ENCODE assay signal across 8 cellular contexts in genomic region chr11:47715082-47715669, GRCh38. TPM values are rescaled to one million over a fixed set of nuclear protein-coding genes. Genes with fewer than 3 reads are reported as not detected.
A peak's percentile ranks its signal among the peaks of the same experiment; 100 is the strongest.
DNase-seq lines count a peak whose midpoint lies in the region; ATAC-seq and TF ChIP-seq lines count a peak whose summit lies in the region.

Gene AGBL2, minus strand, starts transcription at chr11:47715369. Its CDS starts 719 bp downstream, at chr11:47714650.

- H3K27ac Mint-ChIP-seq in Caco-2 (ENCODE audit: unreplicated experiment) (peak within 1 kb of the TSS; percentile 90), natural killer cell (peak within 1 kb of the TSS; percentile 92 to 97)
- H3K27ac Mint-ChIP-seq in activated T-helper 1 cell treated with anti-CD3 and anti-CD28 coated beads, Interleukin-12 subunit alpha, Interleukin-12 subunit beta, Interleukin-2, Interleukin-4 antibody, amounts not matched to agents 30 ng/mL and 10 ng/mL and 1 ng/mL, durations not matched to agents 14 hours and 24 hours and 36 hours, result peak within 1 kb of the TSS; percentile 96

- H3K27ac ChIP-seq in PC-3 (ENCODE audit: low read length), result no peak within 1 kb of the TSS

- intact Hi-C loops in Caco-2 (cut with micrococcal nuclease; ENCODE audit: unreplicated experiment) (loop anchor here (1.0 to 2.0 kb wide), 2 partner anchors 9 to 72 kb away; partner anchors contain the start of gene MTCH2), PC-3 (cut with micrococcal nuclease) (loop anchor here (1.0 kb wide), 1 partner anchor 73 kb away; the partner anchor contains the start of gene MTCH2), natural killer cell (cut with micrococcal nuclease) (loop anchor here (5.0 kb wide), 1 partner anchor 73 kb away; the partner anchor contains the start of gene MTCH2)
- intact Hi-C loops in activated T-helper 1 cell treated with anti-CD3 and anti-CD28 coated beads, Interleukin-12 subunit alpha, Interleukin-12 subunit beta, Interleukin-2, Interleukin-4 antibody, amounts not matched to agents 30 ng/mL and 10 ng/mL and 1 ng/mL, durations not matched to agents 14 hours and 24 hours and 36 hours (cut with micrococcal nuclease), result loop anchor here (1.0 to 2.0 kb wide), 6 partner anchors 52 to 289 kb away; partner anchors contain the start of genes FNBP4, KBTBD4, MTCH2 and NDUFS3

- TF ChIP-seq CTCF in Caco-2 (IDR thresholded peaks at IDR 0.05; ENCODE audit: insufficient read depth in 1 of 2, low read depth in 1 of 2, low read length in 1 of 2, severe bottlenecking in 1 of 2, unreplicated experiment in 1 of 2) (no peak), GM20000 (IDR thresholded peaks at IDR 0.05; ENCODE audit: extremely low read depth, missing control alignments) (no peak), PC-3 (conservative IDR thresholded peaks at IDR 0.05; ENCODE audit: low read depth, low read length) (no peak), natural killer cell (IDR thresholded peaks at IDR 0.05) (no peak)

- no peaks in the 10 kb centered on the region for H4K20me1 ChIP-seq in PC-3 (ENCODE audit: low read length)

- ATAC-seq in PC-3 (peak; percentile 91), natural killer cell (peak; percentile 97 to 98 (median 97))

- H3K9me3 ChIP-seq in Caco-2, result no peaks in the 10 kb centered on the region
- no peaks in the 10 kb centered on the region for H3K9me3 ChIP-seq in PC-3 (ENCODE audit: low read length)

- H3K4me3 Mint-ChIP-seq in Caco-2 (ENCODE audit: unreplicated experiment), result peak within 1 kb of the TSS; percentile 88
- peak within 1 kb of the TSS; percentile 93 for H3K4me3 Mint-ChIP-seq in activated T-helper 1 cell treated with anti-CD3 and anti-CD28 coated beads, Interleukin-12 subunit alpha, Interleukin-12 subunit beta, Interleukin-2, Interleukin-4 antibody, amounts not matched to agents 30 ng/mL and 10 ng/mL and 1 ng/mL, durations not matched to agents 14 hours and 24 hours and 36 hours
- H3K4me3 Mint-ChIP-seq in natural killer cell, result peak within 1 kb of the TSS; percentile 93

- H3K9me3 Mint-ChIP-seq in Caco-2 (ENCODE audit: unreplicated experiment) (no peaks in the 10 kb centered on the region), natural killer cell (no peaks in the 10 kb centered on the region)
- no peaks in the 10 kb centered on the region for H3K9me3 Mint-ChIP-seq in activated T-helper 1 cell treated with anti-CD3 and anti-CD28 coated beads, Interleukin-12 subunit alpha, Interleukin-12 subunit beta, Interleukin-2, Interleukin-4 antibody, amounts not matched to agents 30 ng/mL and 10 ng/mL and 1 ng/mL, durations not matched to agents 14 hours and 24 hours and 36 hours

- H3K27me3 Mint-ChIP-seq in Caco-2 (ENCODE audit: insufficient read depth, unreplicated experiment), result no peaks in the 10 kb centered on the region
- no peaks in the 10 kb centered on the region for H3K27me3 Mint-ChIP-seq in activated T-helper 1 cell treated with anti-CD3 and anti-CD28 coated beads, Interleukin-12 subunit alpha, Interleukin-12 subunit beta, Interleukin-2, Interleukin-4 antibody, amounts not matched to agents 30 ng/mL and 10 ng/mL and 1 ng/mL, durations not matched to agents 14 hours and 24 hours and 36 hours (ENCODE audit: insufficient read depth)
- no peaks in the 10 kb centered on the region for H3K27me3 Mint-ChIP-seq in natural killer cell (ENCODE audit: low read depth in 2 of 2)

- H3K36me3 ChIP-seq in Caco-2 (ENCODE audit: control insufficient read depth, insufficient read depth, low read length) (no peaks in the 10 kb centered on the region), PC-3 (ENCODE audit: low read depth, low read length) (peaks cover 11% of the 10 kb centered on the region)

- H3K36me3 Mint-ChIP-seq in Caco-2 (ENCODE audit: insufficient read depth, unreplicated experiment), result peaks cover 54% of the 10 kb centered on the region
- H3K36me3 Mint-ChIP-seq in activated T-helper 1 cell treated with anti-CD3 and anti-CD28 coated beads, Interleukin-12 subunit alpha, Interleukin-12 subunit beta, Interleukin-2, Interleukin-4 antibody, amounts not matched to agents 30 ng/mL and 10 ng/mL and 1 ng/mL, durations not matched to agents 14 hours and 24 hours and 36 hours (ENCODE audit: low read depth), result peaks cover 23% of the 10 kb centered on the region
- H3K36me3 Mint-ChIP-seq in natural killer cell, result no peaks in the 10 kb centered on the region

- H3K4me1 ChIP-seq in Caco-2 (no peaks in the 10 kb centered on the region), PC-3 (ENCODE audit: insufficient read depth, low read length) (no peaks in the 10 kb centered on the region)

- POLR2A ChIA-PET in Caco-2 (lab: Charles Lee) (interaction anchor here (0.6 to 1.9 kb wide), 4 partner anchors 9 to 546 kb away, joined by 3 to 9 read pairs (median 4); no protein-coding TSS in a partner anchor), PC-3 (lab: Charles Lee; ENCODE audit: unreplicated experiment) (interaction anchor here (0.6 to 0.7 kb wide), 2 partner anchors 26 to 184 kb away, joined by 3 to 4 read pairs; no protein-coding TSS in a partner anchor)

- no peaks in the 10 kb centered on the region for H3K4me1 Mint-ChIP-seq in Caco-2 (ENCODE audit: low read depth, unreplicated experiment)
- H3K4me1 Mint-ChIP-seq in activated T-helper 1 cell treated with anti-CD3 and anti-CD28 coated beads, Interleukin-12 subunit alpha, Interleukin-12 subunit beta, Interleukin-2, Interleukin-4 antibody, amounts not matched to agents 30 ng/mL and 10 ng/mL and 1 ng/mL, durations not matched to agents 14 hours and 24 hours and 36 hours (ENCODE audit: low read depth), result peaks cover 31% of the 10 kb centered on the region
- H3K4me1 Mint-ChIP-seq in natural killer cell, result peaks cover 17 to 20% of the 10 kb centered on the region in 2 donors

- peak within 1 kb of the TSS; percentile 84 for H2AFZ ChIP-seq in PC-3 (ENCODE audit: low read length)

- H3K9ac ChIP-seq in PC-3 (ENCODE audit: low read length), result peak within 1 kb of the TSS; percentile 35

- peak within 1 kb of the TSS; percentile 84 for H3K4me2 ChIP-seq in PC-3 (ENCODE audit: low read length)

- peaks cover 5% of the 10 kb centered on the region for H3F3A ChIP-seq in PC-3 (ENCODE audit: low read length, unreplicated experiment)

- no peaks in the 10 kb centered on the region for H3K79me2 ChIP-seq in PC-3 (ENCODE audit: low read length)

- H3K9me2 ChIP-seq in PC-3 (replicated peaks; ENCODE audit: low read length), result no peaks in the 10 kb centered on the region

- CTCF ChIA-PET in Caco-2 (lab: Charles Lee) (interaction anchor here (0.6 kb wide), 1 partner anchor 230 kb away, joined by 5 read pairs; no protein-coding TSS in a partner anchor), PC-3 (lab: Charles Lee) (no interaction called here)

- H3K4me3 ChIP-seq in Caco-2 (ENCODE audit: low read depth, low read length), result peak within 1 kb of the TSS; percentile 49
- peak within 1 kb of the TSS; percentile 63 for H3K4me3 ChIP-seq in PC-3 (ENCODE audit: low read length)

- no peaks in the 10 kb centered on the region for H3K27me3 ChIP-seq in Caco-2 (replicated peaks; ENCODE audit: control insufficient read depth, insufficient read depth, low read length)
- H3K27me3 ChIP-seq in PC-3 (ENCODE audit: low read length), result no peaks in the 10 kb centered on the region

- DNase-seq in Caco-2, result peak; percentile 79 to 82
- DNase-seq in GM20000 (ENCODE audit: low spot score), result peak; percentile 86
- peak; percentile 81 for DNase-seq in HT-29 (ENCODE audit: low spot score)
- peak; percentile 32 for DNase-seq in PC-3
- peak; percentile 84 for DNase-seq in activated T-helper 1 cell treated with anti-CD3 and anti-CD28 coated beads, Interleukin-12 subunit alpha, Interleukin-12 subunit beta, Interleukin-2, Interleukin-4 antibody, amounts not matched to agents 30 ng/mL and 10 ng/mL and 1 ng/mL, durations not matched to agents 14 hours and 24 hours and 36 hours (ENCODE audit: low spot score)
- DNase-seq in fibroblast of peridontal ligament (ENCODE audit: extremely low read depth), result peak; percentile 56
- DNase-seq in natural killer cell, result peak; percentile 79
- peak; percentile 73 to 81 (median 77) for DNase-seq in stimulated activated naive CD4-positive, alpha-beta T cell (lab: John Stamatoyannopoulos, UW)

- BruUV-seq in Caco-2 (replicated peaks; lab: Mats Ljungman, UMichigan) (no TSS peak), PC-3 (replicated peaks; lab: Mats Ljungman, UMichigan) (no TSS peak)

RNA-seq across cellular contexts. Expression of gene AGBL2, which starts in this region (rescaled TPM):
- 2.9 and 3.4 TPM in 2 replicates for total RNA-seq in Caco-2 (2022)
- total RNA-seq in HT-29 (2014; rRNA removed; shearing (Covaris generic)), result 1.5 and 4.9 TPM in 2 replicates
- total RNA-seq in PC-3 (2014; rRNA removed), result 1.8 TPM in 1 of 2 replicates, not detected in the other
- 3.2 and 5.5 TPM in 2 replicates for total RNA-seq in activated T-helper 1 cell treated with anti-CD3 and anti-CD28 coated beads, Interleukin-12 subunit alpha, Interleukin-12 subunit beta, Interleukin-2, Interleukin-4 antibody, amounts not matched to agents 30 ng/mL and 10 ng/mL and 1 ng/mL, durations not matched to agents 14 hours and 24 hours and 36 hours
- 1 to 10 TPM; 6.1 to 8.5 (median 8.2) TPM for total RNA-seq in natural killer cell

Comparison
In these comparisons a context has a peak if more than half of its experiments do, and no peak if none do; other contexts are left out.
1. DNase-seq: peak in every context shown above with its lines; median percentile 86 in GM20000; 84 in activated T-helper 1 cell treated with anti-CD3 and anti-CD28 coated beads, Interleukin-12 subunit alpha, Interleukin-12 subunit beta, Interleukin-2, Interleukin-4 antibody, amounts not matched to agents 30 ng/mL and 10 ng/mL and 1 ng/mL, durations not matched to agents 14 hours and 24 hours and 36 hours; 81 in HT-29; 80 in Caco-2; 79 in natural killer cell; 77 in stimulated activated naive CD4-positive, alpha-beta T cell; 56 in fibroblast of peridontal ligament; 32 in PC-3.